Comparison of ENCODE assay signal across 18 cellular contexts in genomic region chr17:78995022-78995760, GRCh38. TPM values are rescaled to one million over a fixed set of nuclear protein-coding genes. Genes with fewer than 3 reads are reported as not detected.
A peak's percentile ranks its signal among the peaks of the same experiment; 100 is the strongest.
DNase-seq lines count a peak whose midpoint lies in the region; ATAC-seq and TF ChIP-seq lines count a peak whose summit lies in the region.
"Had no signal": no experiment of that assay in that cellular context is flagged by ENCODE, and none has a peak within 500 bp of the region (broad histone marks: within the 10 kb centered on the region; RNA-seq: fewer than 3 reads in every experiment).

No MANE protein-coding gene starts in this region.

- intact Hi-C loops in Calu3 (cut with micrococcal nuclease; ENCODE audit: unreplicated experiment), result no loop called here
- intact Hi-C loops in left lung (cut with DNase I), result no loop called here

- peaks cover 50% of the 10 kb centered on the region for H3K4me1 Mint-ChIP-seq in Calu3 (ENCODE audit: low read depth, unreplicated experiment)
- peaks cover 8% of the 10 kb centered on the region for H3K4me1 Mint-ChIP-seq in stimulated activated effector memory CD8-positive, alpha-beta T cell treated with anti-CD3 and anti-CD28 coated beads, Interleukin-12 subunit alpha, Interleukin-12 subunit beta, amount 100 ng/mL, for 72 hours

- H3K4me3 ChIP-seq in left lung, result no peak overlapping the region
- H3K4me3 ChIP-seq: esophagus squamous epithelium, heart right ventricle, vagina had no signal

- BruUV-seq in Calu3 (replicated peaks; lab: Mats Ljungman, UMichigan), result no TSS peak

- H3K27me3 ChIP-seq in left lung, result no peaks in the 10 kb centered on the region
- H3K27me3 ChIP-seq: esophagus squamous epithelium, heart right ventricle, vagina had no signal

- H3K27me3 Mint-ChIP-seq in Calu3 (ENCODE audit: unreplicated experiment), result no peaks in the 10 kb centered on the region
- H3K27me3 Mint-ChIP-seq: naive thymus-derived CD8-positive, alpha-beta T cell had no signal

- no peak for TF ChIP-seq CTCF in Calu3 (IDR thresholded peaks at IDR 0.05; ENCODE audit: unreplicated experiment)
- no peak for TF ChIP-seq CTCF in RWPE1 (conservative IDR thresholded peaks at IDR 0.05; ENCODE audit: low read depth)
- TF ChIP-seq CTCF in left lung (IDR thresholded peaks at IDR 0.05), result no peak

- peak overlapping the region; percentile 59 for H3K4me3 Mint-ChIP-seq in Calu3 (ENCODE audit: low read depth, unreplicated experiment)
- H3K4me3 Mint-ChIP-seq in stimulated activated effector memory CD8-positive, alpha-beta T cell treated with anti-CD3 and anti-CD28 coated beads, Interleukin-12 subunit alpha, Interleukin-12 subunit beta, amount 100 ng/mL, for 72 hours, result no peak overlapping the region
- H3K4me3 Mint-ChIP-seq: activated T-helper 1 cell treated with anti-CD3 and anti-CD28 coated beads, Interleukin-12 subunit alpha, Interleukin-12 subunit beta, Interleukin-2, Interleukin-4 antibody, amounts not matched to agents 30 ng/mL and 10 ng/mL and 1 ng/mL, durations not matched to agents 14 hours and 24 hours and 36 hours; CD4-positive, CD25-positive, alpha-beta regulatory T cell had no signal

- H3K27ac Mint-ChIP-seq in Calu3 (ENCODE audit: unreplicated experiment), result peak overlapping the region; percentile 96
- H3K27ac Mint-ChIP-seq in stimulated activated effector memory CD8-positive, alpha-beta T cell treated with anti-CD3 and anti-CD28 coated beads, Interleukin-12 subunit alpha, Interleukin-12 subunit beta, amount 100 ng/mL, for 72 hours, result peak overlapping the region; percentile 61
- H3K27ac Mint-ChIP-seq: activated T-helper 1 cell treated with anti-CD3 and anti-CD28 coated beads, Interleukin-12 subunit alpha, Interleukin-12 subunit beta, Interleukin-2, Interleukin-4 antibody, amounts not matched to agents 30 ng/mL and 10 ng/mL and 1 ng/mL, durations not matched to agents 14 hours and 24 hours and 36 hours; CD4-positive, CD25-positive, alpha-beta regulatory T cell had no signal

- no peaks in the 10 kb centered on the region for H3K9me3 Mint-ChIP-seq in Calu3 (ENCODE audit: low read depth, unreplicated experiment)
- H3K9me3 Mint-ChIP-seq in stimulated activated effector memory CD8-positive, alpha-beta T cell treated with anti-CD3 and anti-CD28 coated beads, Interleukin-12 subunit alpha, Interleukin-12 subunit beta, amount 100 ng/mL, for 72 hours, result no peaks in the 10 kb centered on the region
- H3K9me3 Mint-ChIP-seq: activated T-helper 1 cell treated with anti-CD3 and anti-CD28 coated beads, Interleukin-12 subunit alpha, Interleukin-12 subunit beta, Interleukin-2, Interleukin-4 antibody, amounts not matched to agents 30 ng/mL and 10 ng/mL and 1 ng/mL, durations not matched to agents 14 hours and 24 hours and 36 hours; CD4-positive, CD25-positive, alpha-beta regulatory T cell; naive thymus-derived CD8-positive, alpha-beta T cell had no signal

- no peak for ATAC-seq in left lung
- no peak for ATAC-seq in stimulated activated effector memory CD8-positive, alpha-beta T cell treated with anti-CD3 and anti-CD28 coated beads, Interleukin-12 subunit alpha, Interleukin-12 subunit beta, amount 100 ng/mL, for 72 hours
- ATAC-seq: naive thymus-derived CD8-positive, alpha-beta T cell had no signal

- POLR2A ChIA-PET in RWPE1 (lab: Yijun Ruan, JAX; ENCODE audit: low non-redundant PET), result no interaction called here
- POLR2A ChIA-PET in HEK293T (lab: Yijun Ruan, JAX), result interaction anchor here (0.9 to 1.0 kb wide), 2 partner anchors 15 kb away, joined by 3 to 4 read pairs; partner anchors contain the start of genes CANT1 and LGALS3BP

- H3K27ac ChIP-seq in RWPE1 (peak overlapping the region; percentile 59), left lung (peak overlapping the region; percentile 23 to 37)
- H3K27ac ChIP-seq: vagina had no signal

- H3K36me3 Mint-ChIP-seq in Calu3 (ENCODE audit: insufficient read depth, unreplicated experiment), result peaks cover 81% of the 10 kb centered on the region
- H3K36me3 Mint-ChIP-seq in stimulated activated effector memory CD8-positive, alpha-beta T cell treated with anti-CD3 and anti-CD28 coated beads, Interleukin-12 subunit alpha, Interleukin-12 subunit beta, amount 100 ng/mL, for 72 hours, result peaks cover 96% of the 10 kb centered on the region

- H3K4me1 ChIP-seq in left lung, result peaks cover 0 to 14% of the 10 kb centered on the region in 2 donors

- no peak for DNase-seq in Calu3
- DNase-seq in RWPE1 (ENCODE audit: low spot score), result no peak
- no peak for DNase-seq in left lung
- no peak for DNase-seq in stimulated activated effector memory CD8-positive, alpha-beta T cell treated with anti-CD3 and anti-CD28 coated beads, Interleukin-12 subunit alpha, Interleukin-12 subunit beta, amount 100 ng/mL, for 72 hours (ENCODE audit: low spot score in 2 of 2)
- DNase-seq in HEK293T (ENCODE audit: extremely low spot score), result no peak
- DNase-seq in GDM1 (lab: John Stamatoyannopoulos, UW), result no peak
- no peak for DNase-seq in T1000 (lab: John Stamatoyannopoulos, UW)
- DNase-seq: activated CD4-positive, alpha-beta T cell treated with anti-CD3 and anti-CD28 coated beads, Interleukin-2, amount 50 U/mL, for 48 hours; CD4-positive, CD25-positive, alpha-beta regulatory T cell; esophagus squamous epithelium; KBM-7; naive thymus-derived CD8-positive, alpha-beta T cell; NCI-H1436; NCI-H345; stimulated activated CD4-positive, alpha-beta T cell treated with anti-CD3 and anti-CD28 coated beads, Interleukin-4, amount 100 ng/mL, for 1 hour had no signal

- CTCF ChIA-PET in Calu3 (lab: Charles Lee), result interaction anchor here (0.6 to 1.3 kb wide), 4 partner anchors 10 to 217 kb away, joined by 3 to 9 read pairs (median 4); no protein-coding TSS in a partner anchor
- CTCF ChIA-PET in RWPE1 (lab: Yijun Ruan, JAX), result interaction anchor here (0.6 to 1.3 kb wide), 2 partner anchors 51 to 273 kb away, joined by 3 to 4 read pairs; no protein-coding TSS in a partner anchor
- CTCF ChIA-PET in HEK293T (lab: Yijun Ruan, JAX), result interaction anchor here (1.0 kb wide), 1 partner anchor 51 kb away, joined by 5 read pairs; no protein-coding TSS in a partner anchor

- peaks cover 0 to 100% of the 10 kb centered on the region in 2 donors for H3K36me3 ChIP-seq in left lung

- no peaks in the 10 kb centered on the region for H3K9me3 ChIP-seq in left lung
- H3K9me3 ChIP-seq: esophagus squamous epithelium, heart right ventricle, vagina had no signal

TF ChIP-seq in HEK293T, 16 proteins besides CTCF, POLR2A, EP300 and RAD21:
- TF ChIP-seq FOXA1 (IDR thresholded peaks at IDR 0.05) (no peak), CTBP1 (IDR thresholded peaks at IDR 0.05; ENCODE audit: borderline replicate concordance) (no peak), ARNT (IDR thresholded peaks at IDR 0.05) (no peak), NFRKB (IDR thresholded peaks at IDR 0.05) (no peak), HDGF (IDR thresholded peaks at IDR 0.05; ENCODE audit: borderline replicate concordance) (no peak), ZNF384 (IDR thresholded peaks at IDR 0.05) (no peak)

RNA-seq across cellular contexts. Expression of gene CANT1, which starts 14.4 kb away (rescaled TPM):
- 95.7 and 115 TPM in 2 replicates for total RNA-seq in Calu3 (2022)
- 10 to 100 TPM; 57.2 to 69.0 TPM for total RNA-seq in left lung

RNA-seq across cellular contexts. Expression of gene LGALS3BP, which starts 15.5 kb away (rescaled TPM):
- total RNA-seq in Calu3 (2022) (747 and 1,100 TPM in 2 replicates), left lung (100 to 1,000 TPM; 379 to 688 TPM)

RNA-seq across cellular contexts. Expression of gene C1QTNF1, which starts 28.8 kb away (rescaled TPM):
- total RNA-seq in Calu3 (2022), result 3.1 and 3.3 TPM in 2 replicates
- 10 to 100 TPM; 14.9 to 31.4 TPM for total RNA-seq in left lung
- total RNA-seq: activated T-helper 1 cell treated with anti-CD3 and anti-CD28 coated beads, Interleukin-12 subunit alpha, Interleukin-12 subunit beta, Interleukin-2, Interleukin-4 antibody, amounts not matched to agents 30 ng/mL and 10 ng/mL and 1 ng/mL, durations not matched to agents 14 hours and 24 hours and 36 hours; CD4-positive, CD25-positive, alpha-beta regulatory T cell; naive thymus-derived CD8-positive, alpha-beta T cell had no signal
